In genomic region chr1:203776636-203777035, GRCh38 we compare ENCODE assay signal across 9 cellular contexts. TPM values are rescaled to one million over a fixed set of nuclear protein-coding genes. Genes with fewer than 3 reads are reported as not detected.
A peak's percentile ranks its signal among the peaks of the same experiment; 100 is the strongest.
DNase-seq lines count a peak whose midpoint lies in the region; ATAC-seq and TF ChIP-seq lines count a peak whose summit lies in the region.
"Had no signal": no experiment of that assay in that cellular context is flagged by ENCODE, and none has a peak within 500 bp of the region (broad histone marks: within the 10 kb centered on the region; RNA-seq: fewer than 3 reads in every experiment).

No MANE protein-coding gene starts in this region.

- peaks cover 24% of the 10 kb centered on the region for H3K36me3 Mint-ChIP-seq in activated T-helper 1 cell treated with anti-CD3 and anti-CD28 coated beads, Interleukin-12 subunit alpha, Interleukin-12 subunit beta, Interleukin-2, Interleukin-4 antibody, amounts not matched to agents 30 ng/mL and 10 ng/mL and 1 ng/mL, durations not matched to agents 14 hours and 24 hours and 36 hours (ENCODE audit: low read depth)

- H3K4me3 Mint-ChIP-seq in activated T-helper 1 cell treated with anti-CD3 and anti-CD28 coated beads, Interleukin-12 subunit alpha, Interleukin-12 subunit beta, Interleukin-2, Interleukin-4 antibody, amounts not matched to agents 30 ng/mL and 10 ng/mL and 1 ng/mL, durations not matched to agents 14 hours and 24 hours and 36 hours: no peak overlapping the region

- H3K27ac ChIP-seq in 22Rv1: no peak overlapping the region

- no peaks in the 10 kb centered on the region for H3K9me3 Mint-ChIP-seq in activated T-helper 1 cell treated with anti-CD3 and anti-CD28 coated beads, Interleukin-12 subunit alpha, Interleukin-12 subunit beta, Interleukin-2, Interleukin-4 antibody, amounts not matched to agents 30 ng/mL and 10 ng/mL and 1 ng/mL, durations not matched to agents 14 hours and 24 hours and 36 hours

- peak overlapping the region; percentile 0 for H3K27ac Mint-ChIP-seq in activated T-helper 1 cell treated with anti-CD3 and anti-CD28 coated beads, Interleukin-12 subunit alpha, Interleukin-12 subunit beta, Interleukin-2, Interleukin-4 antibody, amounts not matched to agents 30 ng/mL and 10 ng/mL and 1 ng/mL, durations not matched to agents 14 hours and 24 hours and 36 hours

- no peak for ATAC-seq in GM21717 (IDR thresholded peaks at IDR 0.05; ENCODE audit: unreplicated experiment)

- H3K4me1 Mint-ChIP-seq in activated T-helper 1 cell treated with anti-CD3 and anti-CD28 coated beads, Interleukin-12 subunit alpha, Interleukin-12 subunit beta, Interleukin-2, Interleukin-4 antibody, amounts not matched to agents 30 ng/mL and 10 ng/mL and 1 ng/mL, durations not matched to agents 14 hours and 24 hours and 36 hours (ENCODE audit: low read depth): no peaks in the 10 kb centered on the region

- intact Hi-C loops in activated T-helper 1 cell treated with anti-CD3 and anti-CD28 coated beads, Interleukin-12 subunit alpha, Interleukin-12 subunit beta, Interleukin-2, Interleukin-4 antibody, amounts not matched to agents 30 ng/mL and 10 ng/mL and 1 ng/mL, durations not matched to agents 14 hours and 24 hours and 36 hours (cut with micrococcal nuclease): no loop called here

- TF ChIP-seq CTCF in 22Rv1 (IDR thresholded peaks at IDR 0.05) (peak; percentile 44), GM12865 (IDR thresholded peaks at IDR 0.05; ENCODE audit: insufficient read depth, low read depth, low read length, missing control alignments) (peak; percentile 13)

- no peak overlapping the region for H3K4me3 ChIP-seq in GM12865 (ENCODE audit: low read depth, low read length)

- H3K27me3 Mint-ChIP-seq in activated T-helper 1 cell treated with anti-CD3 and anti-CD28 coated beads, Interleukin-12 subunit alpha, Interleukin-12 subunit beta, Interleukin-2, Interleukin-4 antibody, amounts not matched to agents 30 ng/mL and 10 ng/mL and 1 ng/mL, durations not matched to agents 14 hours and 24 hours and 36 hours (ENCODE audit: insufficient read depth): no peaks in the 10 kb centered on the region

- DNase-seq in GM12865 (ENCODE audit: low read depth): no peak
- DNase-seq in activated T-helper 1 cell treated with anti-CD3 and anti-CD28 coated beads, Interleukin-12 subunit alpha, Interleukin-12 subunit beta, Interleukin-2, Interleukin-4 antibody, amounts not matched to agents 30 ng/mL and 10 ng/mL and 1 ng/mL, durations not matched to agents 14 hours and 24 hours and 36 hours (ENCODE audit: low spot score): no peak
- DNase-seq in inferior parietal cortex (ENCODE audit: extremely low spot score): peak; percentile 50
- no peak for DNase-seq in NCI-H2107 (lab: John Stamatoyannopoulos, UW)
- DNase-seq in HK-2 (ENCODE audit: unreplicated experiment): no peak
- no peak for DNase-seq in epidermal melanocyte (ENCODE audit: insufficient read length, low spot score)

RNA-seq across cellular contexts. Expression of gene LAX1, which starts 11.7 kb away (rescaled TPM):
- 15.2 and 16.6 TPM in 2 replicates for total RNA-seq in activated T-helper 1 cell treated with anti-CD3 and anti-CD28 coated beads, Interleukin-12 subunit alpha, Interleukin-12 subunit beta, Interleukin-2, Interleukin-4 antibody, amounts not matched to agents 30 ng/mL and 10 ng/mL and 1 ng/mL, durations not matched to agents 14 hours and 24 hours and 36 hours
- total RNA-seq: Daoy had no signal

RNA-seq across cellular contexts. Expression of gene ZBED6, which starts 18.8 kb away (rescaled TPM):
- 19.8 and 21.3 TPM in 2 replicates for total RNA-seq in activated T-helper 1 cell treated with anti-CD3 and anti-CD28 coated beads, Interleukin-12 subunit alpha, Interleukin-12 subunit beta, Interleukin-2, Interleukin-4 antibody, amounts not matched to agents 30 ng/mL and 10 ng/mL and 1 ng/mL, durations not matched to agents 14 hours and 24 hours and 36 hours

RNA-seq across cellular contexts. Expression of gene ZC3H11A, which starts 18.8 kb away (rescaled TPM):
- 85.0 and 85.5 TPM in 2 replicates for total RNA-seq in activated T-helper 1 cell treated with anti-CD3 and anti-CD28 coated beads, Interleukin-12 subunit alpha, Interleukin-12 subunit beta, Interleukin-2, Interleukin-4 antibody, amounts not matched to agents 30 ng/mL and 10 ng/mL and 1 ng/mL, durations not matched to agents 14 hours and 24 hours and 36 hours
